Comparison of ENCODE assay signal across 1 cellular context in the genomic region with DNA sequence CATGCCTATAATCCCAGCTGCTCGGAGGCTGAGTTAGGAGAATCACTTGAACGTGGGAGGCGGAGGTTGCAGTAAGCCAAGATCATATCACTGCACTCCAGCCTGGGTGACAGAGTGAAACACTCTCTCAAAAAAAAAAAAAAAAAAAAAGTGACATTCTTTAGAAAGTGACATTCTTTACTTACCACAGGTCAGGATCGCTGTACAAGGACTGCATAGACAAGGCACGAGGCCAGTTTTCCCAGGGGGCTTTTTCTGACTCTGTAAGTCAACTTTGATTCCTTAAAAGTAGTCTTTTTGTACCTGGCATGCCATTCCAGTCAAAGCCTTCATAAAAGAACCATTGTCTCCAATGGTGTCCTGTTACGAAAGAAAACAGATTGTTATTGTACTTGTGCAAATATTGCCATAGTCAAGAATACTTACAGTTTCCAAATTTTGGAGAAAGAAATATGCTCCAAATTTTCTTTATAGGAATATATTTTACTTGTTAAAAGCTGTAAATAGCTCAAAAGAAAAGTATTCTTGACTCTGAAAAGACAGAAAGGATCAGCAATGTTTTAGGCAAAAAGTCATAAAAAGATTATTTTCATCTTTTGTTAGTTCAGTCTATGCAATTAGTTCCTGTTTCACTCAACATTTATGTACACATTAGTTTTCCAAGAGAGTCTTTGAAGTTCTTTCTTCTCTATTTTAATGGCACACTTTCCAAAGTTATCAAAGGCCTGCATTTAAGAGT.
TF ChIP-seq lines count a peak whose summit lies in the region.

No MANE protein-coding gene starts in this region.

TF ChIP-seq in HepG2, 621 proteins besides CTCF, POLR2A, EP300 and RAD21 (continued from another document and continues in another):
- TF ChIP-seq, protein P1, sequence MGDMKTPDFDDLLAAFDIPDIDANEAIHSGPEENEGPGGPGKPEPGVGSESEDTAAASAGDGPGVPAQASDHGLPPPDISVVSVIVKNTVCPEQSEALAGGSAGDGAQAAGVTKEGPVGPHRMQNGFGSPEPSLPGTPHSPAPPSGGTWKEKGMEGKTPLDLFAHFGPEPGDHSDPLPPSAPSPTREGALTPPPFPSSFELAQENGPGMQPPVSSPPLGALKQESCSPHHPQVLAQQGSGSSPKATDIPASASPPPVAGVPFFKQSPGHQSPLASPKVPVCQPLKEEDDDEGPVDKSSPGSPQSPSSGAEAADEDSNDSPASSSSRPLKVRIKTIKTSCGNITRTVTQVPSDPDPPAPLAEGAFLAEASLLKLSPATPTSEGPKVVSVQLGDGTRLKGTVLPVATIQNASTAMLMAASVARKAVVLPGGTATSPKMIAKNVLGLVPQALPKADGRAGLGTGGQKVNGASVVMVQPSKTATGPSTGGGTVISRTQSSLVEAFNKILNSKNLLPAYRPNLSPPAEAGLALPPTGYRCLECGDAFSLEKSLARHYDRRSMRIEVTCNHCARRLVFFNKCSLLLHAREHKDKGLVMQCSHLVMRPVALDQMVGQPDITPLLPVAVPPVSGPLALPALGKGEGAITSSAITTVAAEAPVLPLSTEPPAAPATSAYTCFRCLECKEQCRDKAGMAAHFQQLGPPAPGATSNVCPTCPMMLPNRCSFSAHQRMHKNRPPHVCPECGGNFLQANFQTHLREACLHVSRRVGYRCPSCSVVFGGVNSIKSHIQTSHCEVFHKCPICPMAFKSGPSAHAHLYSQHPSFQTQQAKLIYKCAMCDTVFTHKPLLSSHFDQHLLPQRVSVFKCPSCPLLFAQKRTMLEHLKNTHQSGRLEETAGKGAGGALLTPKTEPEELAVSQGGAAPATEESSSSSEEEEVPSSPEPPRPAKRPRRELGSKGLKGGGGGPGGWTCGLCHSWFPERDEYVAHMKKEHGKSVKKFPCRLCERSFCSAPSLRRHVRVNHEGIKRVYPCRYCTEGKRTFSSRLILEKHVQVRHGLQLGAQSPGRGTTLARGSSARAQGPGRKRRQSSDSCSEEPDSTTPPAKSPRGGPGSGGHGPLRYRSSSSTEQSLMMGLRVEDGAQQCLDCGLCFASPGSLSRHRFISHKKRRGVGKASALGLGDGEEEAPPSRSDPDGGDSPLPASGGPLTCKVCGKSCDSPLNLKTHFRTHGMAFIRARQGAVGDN (CRISPR knock-in tag; IDR thresholded peaks at IDR 0.05) = no peak
- TF ChIP-seq, protein P2, sequence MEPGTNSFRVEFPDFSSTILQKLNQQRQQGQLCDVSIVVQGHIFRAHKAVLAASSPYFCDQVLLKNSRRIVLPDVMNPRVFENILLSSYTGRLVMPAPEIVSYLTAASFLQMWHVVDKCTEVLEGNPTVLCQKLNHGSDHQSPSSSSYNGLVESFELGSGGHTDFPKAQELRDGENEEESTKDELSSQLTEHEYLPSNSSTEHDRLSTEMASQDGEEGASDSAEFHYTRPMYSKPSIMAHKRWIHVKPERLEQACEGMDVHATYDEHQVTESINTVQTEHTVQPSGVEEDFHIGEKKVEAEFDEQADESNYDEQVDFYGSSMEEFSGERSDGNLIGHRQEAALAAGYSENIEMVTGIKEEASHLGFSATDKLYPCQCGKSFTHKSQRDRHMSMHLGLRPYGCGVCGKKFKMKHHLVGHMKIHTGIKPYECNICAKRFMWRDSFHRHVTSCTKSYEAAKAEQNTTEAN (CRISPR knock-in tag; conservative IDR thresholded peaks at IDR 0.05) = no peak
- TF ChIP-seq KLF9 (CRISPR knock-in tag; IDR thresholded peaks at IDR 0.05; ENCODE audit: low read depth) (no peak), STAT6 (CRISPR knock-in tag; IDR thresholded peaks at IDR 0.05; ENCODE audit: borderline replicate concordance) (no peak), NBN (conservative IDR thresholded peaks at IDR 0.05) (no peak), ZC3H13 (CRISPR knock-in tag; IDR thresholded peaks at IDR 0.05) (no peak), SMC3 (IDR thresholded peaks at IDR 0.05; ENCODE audit: low read length) (peak; percentile 19), ZNF567 (CRISPR knock-in tag; IDR thresholded peaks at IDR 0.05; ENCODE audit: borderline replicate concordance) (no peak), ZNF577 (CRISPR knock-in tag; IDR thresholded peaks at IDR 0.05; ENCODE audit: borderline replicate concordance, low read depth) (no peak), RARG (CRISPR knock-in tag; IDR thresholded peaks at IDR 0.05; ENCODE audit: low read depth) (no peak), NFYC (CRISPR knock-in tag; IDR thresholded peaks at IDR 0.05) (no peak), ASH2L (IDR thresholded peaks at IDR 0.05; ENCODE audit: insufficient read length, low read depth, low read length) (peak; percentile 92), XRCC5 (optimal IDR thresholded peaks at IDR 0.05; ENCODE audit: low read length) (no peak), ZNF598 (CRISPR knock-in tag; IDR thresholded peaks at IDR 0.05; ENCODE audit: borderline replicate concordance) (no peak), ZNF496 (CRISPR knock-in tag; IDR thresholded peaks at IDR 0.05; ENCODE audit: insufficient replicate concordance) (no peak), ZNF878 (CRISPR knock-in tag; IDR thresholded peaks at IDR 0.05) (no peak), ZNF547 (CRISPR knock-in tag; IDR thresholded peaks at IDR 0.05) (no peak), ZNF124 (CRISPR knock-in tag; IDR thresholded peaks at IDR 0.05) (peak; percentile 13; the same call in 1 of the 2 replicates), TGIF2 (CRISPR knock-in tag; IDR thresholded peaks at IDR 0.05) (no peak), CSRNP2 (CRISPR knock-in tag; conservative IDR thresholded peaks at IDR 0.05; ENCODE audit: low read depth) (no peak), ZNF317 (CRISPR knock-in tag; IDR thresholded peaks at IDR 0.05) (no peak), E2F5 (CRISPR knock-in tag; conservative IDR thresholded peaks at IDR 0.05) (no peak), ZNF780A (CRISPR knock-in tag; IDR thresholded peaks at IDR 0.05) (no peak)
- TF ChIP-seq, protein P3, sequence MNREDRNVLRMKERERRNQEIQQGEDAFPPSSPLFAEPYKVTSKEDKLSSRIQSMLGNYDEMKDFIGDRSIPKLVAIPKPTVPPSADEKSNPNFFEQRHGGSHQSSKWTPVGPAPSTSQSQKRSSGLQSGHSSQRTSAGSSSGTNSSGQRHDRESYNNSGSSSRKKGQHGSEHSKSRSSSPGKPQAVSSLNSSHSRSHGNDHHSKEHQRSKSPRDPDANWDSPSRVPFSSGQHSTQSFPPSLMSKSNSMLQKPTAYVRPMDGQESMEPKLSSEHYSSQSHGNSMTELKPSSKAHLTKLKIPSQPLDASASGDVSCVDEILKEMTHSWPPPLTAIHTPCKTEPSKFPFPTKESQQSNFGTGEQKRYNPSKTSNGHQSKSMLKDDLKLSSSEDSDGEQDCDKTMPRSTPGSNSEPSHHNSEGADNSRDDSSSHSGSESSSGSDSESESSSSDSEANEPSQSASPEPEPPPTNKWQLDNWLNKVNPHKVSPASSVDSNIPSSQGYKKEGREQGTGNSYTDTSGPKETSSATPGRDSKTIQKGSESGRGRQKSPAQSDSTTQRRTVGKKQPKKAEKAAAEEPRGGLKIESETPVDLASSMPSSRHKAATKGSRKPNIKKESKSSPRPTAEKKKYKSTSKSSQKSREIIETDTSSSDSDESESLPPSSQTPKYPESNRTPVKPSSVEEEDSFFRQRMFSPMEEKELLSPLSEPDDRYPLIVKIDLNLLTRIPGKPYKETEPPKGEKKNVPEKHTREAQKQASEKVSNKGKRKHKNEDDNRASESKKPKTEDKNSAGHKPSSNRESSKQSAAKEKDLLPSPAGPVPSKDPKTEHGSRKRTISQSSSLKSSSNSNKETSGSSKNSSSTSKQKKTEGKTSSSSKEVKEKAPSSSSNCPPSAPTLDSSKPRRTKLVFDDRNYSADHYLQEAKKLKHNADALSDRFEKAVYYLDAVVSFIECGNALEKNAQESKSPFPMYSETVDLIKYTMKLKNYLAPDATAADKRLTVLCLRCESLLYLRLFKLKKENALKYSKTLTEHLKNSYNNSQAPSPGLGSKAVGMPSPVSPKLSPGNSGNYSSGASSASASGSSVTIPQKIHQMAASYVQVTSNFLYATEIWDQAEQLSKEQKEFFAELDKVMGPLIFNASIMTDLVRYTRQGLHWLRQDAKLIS (CRISPR knock-in tag; IDR thresholded peaks at IDR 0.05) = no peak
- TF ChIP-seq, protein P4, sequence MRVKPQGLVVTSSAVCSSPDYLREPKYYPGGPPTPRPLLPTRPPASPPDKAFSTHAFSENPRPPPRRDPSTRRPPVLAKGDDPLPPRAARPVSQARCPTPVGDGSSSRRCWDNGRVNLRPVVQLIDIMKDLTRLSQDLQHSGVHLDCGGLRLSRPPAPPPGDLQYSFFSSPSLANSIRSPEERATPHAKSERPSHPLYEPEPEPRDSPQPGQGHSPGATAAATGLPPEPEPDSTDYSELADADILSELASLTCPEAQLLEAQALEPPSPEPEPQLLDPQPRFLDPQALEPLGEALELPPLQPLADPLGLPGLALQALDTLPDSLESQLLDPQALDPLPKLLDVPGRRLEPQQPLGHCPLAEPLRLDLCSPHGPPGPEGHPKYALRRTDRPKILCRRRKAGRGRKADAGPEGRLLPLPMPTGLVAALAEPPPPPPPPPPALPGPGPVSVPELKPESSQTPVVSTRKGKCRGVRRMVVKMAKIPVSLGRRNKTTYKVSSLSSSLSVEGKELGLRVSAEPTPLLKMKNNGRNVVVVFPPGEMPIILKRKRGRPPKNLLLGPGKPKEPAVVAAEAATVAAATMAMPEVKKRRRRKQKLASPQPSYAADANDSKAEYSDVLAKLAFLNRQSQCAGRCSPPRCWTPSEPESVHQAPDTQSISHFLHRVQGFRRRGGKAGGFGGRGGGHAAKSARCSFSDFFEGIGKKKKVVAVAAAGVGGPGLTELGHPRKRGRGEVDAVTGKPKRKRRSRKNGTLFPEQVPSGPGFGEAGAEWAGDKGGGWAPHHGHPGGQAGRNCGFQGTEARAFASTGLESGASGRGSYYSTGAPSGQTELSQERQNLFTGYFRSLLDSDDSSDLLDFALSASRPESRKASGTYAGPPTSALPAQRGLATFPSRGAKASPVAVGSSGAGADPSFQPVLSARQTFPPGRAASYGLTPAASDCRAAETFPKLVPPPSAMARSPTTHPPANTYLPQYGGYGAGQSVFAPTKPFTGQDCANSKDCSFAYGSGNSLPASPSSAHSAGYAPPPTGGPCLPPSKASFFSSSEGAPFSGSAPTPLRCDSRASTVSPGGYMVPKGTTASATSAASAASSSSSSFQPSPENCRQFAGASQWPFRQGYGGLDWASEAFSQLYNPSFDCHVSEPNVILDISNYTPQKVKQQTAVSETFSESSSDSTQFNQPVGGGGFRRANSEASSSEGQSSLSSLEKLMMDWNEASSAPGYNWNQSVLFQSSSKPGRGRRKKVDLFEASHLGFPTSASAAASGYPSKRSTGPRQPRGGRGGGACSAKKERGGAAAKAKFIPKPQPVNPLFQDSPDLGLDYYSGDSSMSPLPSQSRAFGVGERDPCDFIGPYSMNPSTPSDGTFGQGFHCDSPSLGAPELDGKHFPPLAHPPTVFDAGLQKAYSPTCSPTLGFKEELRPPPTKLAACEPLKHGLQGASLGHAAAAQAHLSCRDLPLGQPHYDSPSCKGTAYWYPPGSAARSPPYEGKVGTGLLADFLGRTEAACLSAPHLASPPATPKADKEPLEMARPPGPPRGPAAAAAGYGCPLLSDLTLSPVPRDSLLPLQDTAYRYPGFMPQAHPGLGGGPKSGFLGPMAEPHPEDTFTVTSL (CRISPR knock-in tag; IDR thresholded peaks at IDR 0.05; ENCODE audit: borderline replicate concordance) = peak; percentile 69; the same call in 1 of the 2 replicates
- TF ChIP-seq, protein P5, sequence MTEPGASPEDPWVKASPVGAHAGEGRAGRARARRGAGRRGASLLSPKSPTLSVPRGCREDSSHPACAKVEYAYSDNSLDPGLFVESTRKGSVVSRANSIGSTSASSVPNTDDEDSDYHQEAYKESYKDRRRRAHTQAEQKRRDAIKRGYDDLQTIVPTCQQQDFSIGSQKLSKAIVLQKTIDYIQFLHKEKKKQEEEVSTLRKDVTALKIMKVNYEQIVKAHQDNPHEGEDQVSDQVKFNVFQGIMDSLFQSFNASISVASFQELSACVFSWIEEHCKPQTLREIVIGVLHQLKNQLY (CRISPR knock-in tag; IDR thresholded peaks at IDR 0.05) = peak; percentile 56; the same call in 1 of the 2 replicates
- TF ChIP-seq, protein P6, sequence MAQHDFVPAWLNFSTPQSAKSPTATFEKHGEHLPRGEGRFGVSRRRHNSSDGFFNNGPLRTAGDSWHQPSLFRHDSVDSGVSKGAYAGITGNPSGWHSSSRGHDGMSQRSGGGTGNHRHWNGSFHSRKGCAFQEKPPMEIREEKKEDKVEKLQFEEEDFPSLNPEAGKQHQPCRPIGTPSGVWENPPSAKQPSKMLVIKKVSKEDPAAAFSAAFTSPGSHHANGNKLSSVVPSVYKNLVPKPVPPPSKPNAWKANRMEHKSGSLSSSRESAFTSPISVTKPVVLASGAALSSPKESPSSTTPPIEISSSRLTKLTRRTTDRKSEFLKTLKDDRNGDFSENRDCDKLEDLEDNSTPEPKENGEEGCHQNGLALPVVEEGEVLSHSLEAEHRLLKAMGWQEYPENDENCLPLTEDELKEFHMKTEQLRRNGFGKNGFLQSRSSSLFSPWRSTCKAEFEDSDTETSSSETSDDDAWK (CRISPR knock-in tag; IDR thresholded peaks at IDR 0.05) = no peak
